In the genomic region with DNA sequence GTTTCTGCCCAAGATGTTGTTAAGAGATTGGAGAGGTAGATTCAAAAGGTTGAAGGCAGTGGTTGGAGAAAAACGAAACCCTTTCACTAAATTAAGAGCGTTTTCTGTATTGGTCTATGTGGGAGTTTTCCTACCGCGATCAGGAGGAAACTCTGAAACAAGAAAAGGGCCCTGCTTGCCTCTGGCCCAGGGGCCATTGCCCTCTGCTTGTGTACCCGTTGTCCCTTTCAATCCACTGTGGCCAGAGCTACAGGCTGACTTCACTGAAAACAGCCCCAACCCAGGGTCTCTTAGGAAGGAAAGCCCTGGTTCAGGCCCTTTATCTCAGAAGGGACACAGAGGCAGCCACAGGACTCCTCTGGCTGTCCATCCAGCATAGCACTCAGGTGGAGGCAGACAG, we compare ENCODE assay signal across 31 cellular contexts.
"Had no signal": no experiment of that assay in that cellular context is flagged by ENCODE, and none has a peak within 500 bp of the region (broad histone marks: within the 10 kb centered on the region; RNA-seq: fewer than 3 reads in every experiment).

No MANE protein-coding gene starts in this region.

- H3K27ac ChIP-seq: brain microvascular endothelial cell, coronary artery, dorsolateral prefrontal cortex, esophagus muscularis mucosa, foreskin keratinocyte, gastrocnemius medialis, WERI-Rb-1 had no signal

- H3K36me3 Mint-ChIP-seq: activated naive CD8-positive, alpha-beta T cell had no signal

- H3K27me3 ChIP-seq: dorsolateral prefrontal cortex, esophagus muscularis mucosa, gastrocnemius medialis had no signal

- H3K27me3 Mint-ChIP-seq: activated naive CD8-positive, alpha-beta T cell had no signal

- H3K9me3 Mint-ChIP-seq: activated B cell treated with CpG ODN at 0.5 μM for 24 hours; activated CD8-positive, alpha-beta T cell treated with anti-CD3 and anti-CD28 coated beads for 36 hours; activated T-cell treated with anti-CD3 and anti-CD28 coated beads, Interleukin-2, amount 50 U/mL, for 4 hours; activated T-helper 17 cell treated with anti-CD3 and anti-CD28 coated beads, Interleukin-2, amount 50 U/mL, for 72 hours; central memory CD8-positive, alpha-beta T cell; dendritic cell treated with granulocyte-macrophage colony-stimulating factor and Interleukin-4, amounts not matched to agents 40 ng/mL and 50 ng/mL, for 4 days; T-helper 1 cell treated with Interleukin-12 subunit alpha and Interleukin-12 subunit beta and Interleukin-4 antibody, amounts not matched to agents 30 μg/mL and 1 μg/mL, for 36 hours; T-helper 2 cell treated with Interferon-gamma antibody and Interleukin-4, amounts not matched to agents 5 μg/mL and 100 μg/mL, for 36 hours had no signal

- H3K4me3 Mint-ChIP-seq: activated B cell treated with CpG ODN at 0.5 μM for 24 hours; activated CD8-positive, alpha-beta T cell treated with anti-CD3 and anti-CD28 coated beads for 36 hours; activated naive CD8-positive, alpha-beta T cell; activated T-cell treated with anti-CD3 and anti-CD28 coated beads, Interleukin-2, amount 50 U/mL, for 4 hours; activated T-helper 17 cell treated with anti-CD3 and anti-CD28 coated beads, Interleukin-2, amount 50 U/mL, for 72 hours; central memory CD8-positive, alpha-beta T cell; dendritic cell treated with granulocyte-macrophage colony-stimulating factor and Interleukin-4, amounts not matched to agents 40 ng/mL and 50 ng/mL, for 4 days; T-helper 1 cell treated with Interleukin-12 subunit alpha and Interleukin-12 subunit beta and Interleukin-4 antibody, amounts not matched to agents 30 μg/mL and 1 μg/mL, for 36 hours; T-helper 2 cell treated with Interferon-gamma antibody and Interleukin-4, amounts not matched to agents 5 μg/mL and 100 μg/mL, for 36 hours had no signal

- DNase-seq: activated B cell treated with CpG ODN at 0.5 μM for 24 hours; activated CD4-positive, alpha-beta T cell treated with anti-CD3 and anti-CD28 coated beads for 48 hours; activated CD4-positive, alpha-beta T cell treated with anti-CD3 and anti-CD28 coated beads, Interleukin-2, amount 50 U/mL, for 1 hour; activated CD4-positive, alpha-beta T cell treated with anti-CD3 and anti-CD28 coated beads, Interleukin-2, amount 50 U/mL, for 48 hours; activated CD8-positive, alpha-beta memory T cell treated with anti-CD3 and anti-CD28 coated beads for 24 hours; activated CD8-positive, alpha-beta T cell treated with anti-CD3 and anti-CD28 coated beads for 36 hours; activated effector memory CD4-positive, alpha-beta T cell treated with Interleukin-2 at 50 U/mL for 16 hours; activated gamma-delta T cell treated with Interleukin-2 at 50 U/mL for 16 hours; activated naive CD4-positive, alpha-beta T cell treated with anti-CD3 and anti-CD28 coated beads, Interleukin-2, amount 50 U/mL, for 16 hours; activated naive CD4-positive, alpha-beta T cell treated with Interleukin-2 at 50 U/mL for 16 hours; activated T-cell treated with anti-CD3 and anti-CD28 coated beads, Interleukin-2, amount 50 U/mL, for 4 hours; amniotic stem cell; anterior cingulate cortex; brain microvascular endothelial cell; dorsolateral prefrontal cortex; effector memory CD4-positive, alpha-beta T cell; erythroblast; foreskin keratinocyte; gastrocnemius medialis; glutamatergic neuron; T1000; WERI-Rb-1 had no signal

- H3K4me3 ChIP-seq: coronary artery, dorsolateral prefrontal cortex, esophagus muscularis mucosa, gastrocnemius medialis had no signal

- ATAC-seq: activated CD4-positive, CD25-positive, alpha-beta regulatory T cell treated with anti-CD3 and anti-CD28 coated beads, Interleukin-2, amount 50 U/mL, for 24 hours; activated CD8-positive, alpha-beta T cell treated with anti-CD3 and anti-CD28 coated beads for 36 hours; activated T-cell treated with anti-CD3 and anti-CD28 coated beads, Interleukin-2, amount 50 U/mL, for 4 hours; activated T-helper 17 cell treated with anti-CD3 and anti-CD28 coated beads, Interleukin-2, amount 50 U/mL, for 72 hours; foreskin keratinocyte; gastrocnemius medialis had no signal

- H3K9me3 ChIP-seq: esophagus muscularis mucosa, gastrocnemius medialis had no signal

- H3K36me3 ChIP-seq: brain microvascular endothelial cell, esophagus muscularis mucosa, gastrocnemius medialis, WERI-Rb-1 had no signal

- H3K27ac Mint-ChIP-seq: activated B cell treated with CpG ODN at 0.5 μM for 24 hours; activated CD8-positive, alpha-beta T cell treated with anti-CD3 and anti-CD28 coated beads for 36 hours; activated naive CD8-positive, alpha-beta T cell; activated T-helper 17 cell treated with anti-CD3 and anti-CD28 coated beads, Interleukin-2, amount 50 U/mL, for 72 hours; dendritic cell treated with granulocyte-macrophage colony-stimulating factor and Interleukin-4, amounts not matched to agents 40 ng/mL and 50 ng/mL, for 4 days; T-helper 1 cell treated with Interleukin-12 subunit alpha and Interleukin-12 subunit beta and Interleukin-4 antibody, amounts not matched to agents 30 μg/mL and 1 μg/mL, for 36 hours; T-helper 2 cell treated with Interferon-gamma antibody and Interleukin-4, amounts not matched to agents 5 μg/mL and 100 μg/mL, for 36 hours had no signal

- H3K4me1 Mint-ChIP-seq: activated T-helper 17 cell treated with anti-CD3 and anti-CD28 coated beads, Interleukin-2, amount 50 U/mL, for 72 hours; central memory CD8-positive, alpha-beta T cell had no signal

- H3K4me1 ChIP-seq: esophagus muscularis mucosa, foreskin keratinocyte, gastrocnemius medialis had no signal
